8 cellular contexts compared by ENCODE assay signal in the genomic region with DNA sequence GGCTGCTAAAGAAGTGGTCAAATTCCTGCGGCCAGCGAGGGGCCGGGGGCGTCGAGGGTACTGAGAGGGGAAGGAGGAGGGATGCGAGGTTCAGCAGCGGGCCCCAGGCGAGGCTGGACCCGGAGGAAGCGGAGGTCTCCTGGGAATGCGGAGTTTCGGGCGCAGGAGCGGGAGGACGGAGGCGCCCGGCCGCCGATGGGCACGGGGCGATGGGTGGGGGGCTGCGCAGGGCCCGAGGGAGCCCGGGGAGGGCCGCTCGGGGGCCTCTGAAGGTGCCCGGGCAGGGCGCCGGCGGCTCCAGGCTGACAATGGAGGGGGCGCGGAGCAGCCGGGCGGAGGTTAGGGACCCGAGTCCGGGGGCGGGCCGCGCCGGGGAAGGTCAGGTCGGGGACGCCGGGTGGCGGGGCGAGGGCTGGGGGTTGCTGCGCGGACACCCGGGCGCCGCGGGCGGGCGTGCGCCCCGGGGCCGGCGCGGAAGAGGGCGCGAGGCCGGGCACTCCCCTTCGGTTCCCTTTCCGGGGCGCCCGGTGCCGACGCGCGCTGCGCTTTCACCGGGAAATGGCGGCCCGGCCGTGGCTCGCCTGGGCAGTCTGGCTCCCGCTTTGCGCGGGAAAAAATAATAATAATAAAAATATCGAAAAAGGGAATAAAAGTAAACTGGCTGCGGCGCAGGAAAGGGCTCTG. TPM values are rescaled to one million over a fixed set of nuclear protein-coding genes. Genes with fewer than 3 reads are reported as not detected.
DNase-seq lines count a peak whose midpoint lies in the region; ATAC-seq and TF ChIP-seq lines count a peak whose summit lies in the region.

No MANE protein-coding gene starts in this region.

- no peaks in the 10 kb centered on the region for H3K36me3 ChIP-seq in prostate gland

- intact Hi-C loops in activated T-helper 2 cell treated with anti-CD3 and anti-CD28 coated beads, Interferon-gamma antibody, Interleukin-2, Interleukin-4, amounts not matched to agents 10 μg/mL and 5 μg/mL and 100 μg/mL, durations not matched to agents 14 hours and 24 hours and 36 hours (cut with micrococcal nuclease): no loop called here
- intact Hi-C loops in left ventricle myocardium superior (cut with micrococcal nuclease) (no loop called here), prostate gland (cut with DNase I) (no loop called here)

- TF ChIP-seq CTCF in prostate gland (IDR thresholded peaks at IDR 0.05): no peak

- TF ChIP-seq POLR2A in prostate gland (IDR thresholded peaks at IDR 0.05): no peak

- no peaks in the 10 kb centered on the region for H3K9me3 ChIP-seq in prostate gland

- peak overlapping the region; percentile 54 to 80 for H3K27ac ChIP-seq in prostate gland

- H3K4me3 Mint-ChIP-seq in activated CD4-positive, alpha-beta T cell treated with anti-CD3 and anti-CD28 coated beads, Interleukin-2, amount 10 ng/mL, durations not matched to agents 7 days and 5 days: peak overlapping the region; percentile 80
- peak overlapping the region; percentile 76 for H3K4me3 Mint-ChIP-seq in activated T-helper 2 cell treated with anti-CD3 and anti-CD28 coated beads, Interferon-gamma antibody, Interleukin-2, Interleukin-4, amounts not matched to agents 10 μg/mL and 5 μg/mL and 100 μg/mL, durations not matched to agents 14 hours and 24 hours and 36 hours (ENCODE audit: low read depth)

- H3K27ac Mint-ChIP-seq in activated CD4-positive, alpha-beta T cell treated with anti-CD3 and anti-CD28 coated beads, Interleukin-2, amount 10 ng/mL, durations not matched to agents 7 days and 5 days: no peak overlapping the region
- H3K27ac Mint-ChIP-seq in activated T-helper 2 cell treated with anti-CD3 and anti-CD28 coated beads, Interferon-gamma antibody, Interleukin-2, Interleukin-4, amounts not matched to agents 10 μg/mL and 5 μg/mL and 100 μg/mL, durations not matched to agents 14 hours and 24 hours and 36 hours: no peak overlapping the region

- peaks cover 8% of the 10 kb centered on the region for H3K4me1 Mint-ChIP-seq in activated CD4-positive, alpha-beta T cell treated with anti-CD3 and anti-CD28 coated beads, Interleukin-2, amount 10 ng/mL, durations not matched to agents 7 days and 5 days
- H3K4me1 Mint-ChIP-seq in activated T-helper 2 cell treated with anti-CD3 and anti-CD28 coated beads, Interferon-gamma antibody, Interleukin-2, Interleukin-4, amounts not matched to agents 10 μg/mL and 5 μg/mL and 100 μg/mL, durations not matched to agents 14 hours and 24 hours and 36 hours (ENCODE audit: low read depth): peaks cover 6% of the 10 kb centered on the region

- H3K4me1 ChIP-seq in prostate gland (replicated peaks): no peaks in the 10 kb centered on the region

- WGBS in prostate gland: under 1% methylated on average over 81 of the region's 81 CpGs

- H3K27me3 Mint-ChIP-seq in activated CD4-positive, alpha-beta T cell treated with anti-CD3 and anti-CD28 coated beads, Interleukin-2, amount 10 ng/mL, durations not matched to agents 7 days and 5 days: peaks cover 66% of the 10 kb centered on the region
- H3K27me3 Mint-ChIP-seq in activated T-helper 2 cell treated with anti-CD3 and anti-CD28 coated beads, Interferon-gamma antibody, Interleukin-2, Interleukin-4, amounts not matched to agents 10 μg/mL and 5 μg/mL and 100 μg/mL, durations not matched to agents 14 hours and 24 hours and 36 hours (ENCODE audit: low read depth): peaks cover 64% of the 10 kb centered on the region

- peak; percentile 78 for ATAC-seq in left ventricle myocardium superior
- no peak for ATAC-seq in HG03521 (IDR thresholded peaks at IDR 0.05; ENCODE audit: unreplicated experiment)
- ATAC-seq in GM18907 (IDR thresholded peaks at IDR 0.05; ENCODE audit: unreplicated experiment): no peak

- no peaks in the 10 kb centered on the region for H3K27me3 ChIP-seq in prostate gland (replicated peaks; ENCODE audit: insufficient read depth)

- H3K36me3 Mint-ChIP-seq in activated CD4-positive, alpha-beta T cell treated with anti-CD3 and anti-CD28 coated beads, Interleukin-2, amount 10 ng/mL, durations not matched to agents 7 days and 5 days (ENCODE audit: low read depth): no peaks in the 10 kb centered on the region
- H3K36me3 Mint-ChIP-seq in activated T-helper 2 cell treated with anti-CD3 and anti-CD28 coated beads, Interferon-gamma antibody, Interleukin-2, Interleukin-4, amounts not matched to agents 10 μg/mL and 5 μg/mL and 100 μg/mL, durations not matched to agents 14 hours and 24 hours and 36 hours (ENCODE audit: low read depth): no peaks in the 10 kb centered on the region

- POLR2A ChIA-PET in activated CD4-positive, alpha-beta T cell treated with anti-CD3 and anti-CD28 coated beads, Interleukin-2, amount 10 ng/mL, durations not matched to agents 7 days and 5 days (lab: Charles Lee): no interaction called here

- no peak for DNase-seq in activated CD4-positive, alpha-beta T cell treated with anti-CD3 and anti-CD28 coated beads, Interleukin-2, amount 10 ng/mL, durations not matched to agents 7 days and 5 days
- DNase-seq in activated CD4-positive, alpha-beta T cell treated with anti-CD3 and anti-CD28 coated beads for 4 hours: no peak
- no peak for DNase-seq in activated T-helper 2 cell treated with anti-CD3 and anti-CD28 coated beads, Interferon-gamma antibody, Interleukin-2, Interleukin-4, amounts not matched to agents 10 μg/mL and 5 μg/mL and 100 μg/mL, durations not matched to agents 14 hours and 24 hours and 36 hours (ENCODE audit: low spot score)
- peak; percentile 52 for DNase-seq in left ventricle myocardium superior
- DNase-seq in prostate gland (ENCODE audit: low spot score): no peak
- DNase-seq in DMS79 (lab: John Stamatoyannopoulos, UW): no peak

- H3K4me3 ChIP-seq in prostate gland: peak overlapping the region; percentile 71 to 77

- CTCF ChIA-PET in activated CD4-positive, alpha-beta T cell treated with anti-CD3 and anti-CD28 coated beads, Interleukin-2, amount 10 ng/mL, durations not matched to agents 7 days and 5 days (lab: Charles Lee): no interaction called here

- no peaks in the 10 kb centered on the region for H3K9me3 Mint-ChIP-seq in activated CD4-positive, alpha-beta T cell treated with anti-CD3 and anti-CD28 coated beads, Interleukin-2, amount 10 ng/mL, durations not matched to agents 7 days and 5 days
- H3K9me3 Mint-ChIP-seq in activated T-helper 2 cell treated with anti-CD3 and anti-CD28 coated beads, Interferon-gamma antibody, Interleukin-2, Interleukin-4, amounts not matched to agents 10 μg/mL and 5 μg/mL and 100 μg/mL, durations not matched to agents 14 hours and 24 hours and 36 hours: no peaks in the 10 kb centered on the region

RNA-seq across cellular contexts. Expression of a gene that starts 0.7 kb away (rescaled TPM):
- total RNA-seq in activated CD4-positive, alpha-beta T cell treated with anti-CD3 and anti-CD28 coated beads, Interleukin-2, amount 10 ng/mL, durations not matched to agents 7 days and 5 days: 1 to 10 TPM; 4.9 to 5.0 TPM
- 6.1 and 7.1 TPM in 2 replicates for total RNA-seq in activated T-helper 2 cell treated with anti-CD3 and anti-CD28 coated beads, Interferon-gamma antibody, Interleukin-2, Interleukin-4, amounts not matched to agents 10 μg/mL and 5 μg/mL and 100 μg/mL, durations not matched to agents 14 hours and 24 hours and 36 hours
- 15.2 TPM for total RNA-seq in left ventricle myocardium superior
- total RNA-seq in prostate gland: 10 to 100 TPM; 23.1 to 59.5 TPM
